In genomic region chr10:7862121-7862514, GRCh38 we compare ENCODE assay signal across 19 cellular contexts. TPM values are rescaled to one million over a fixed set of nuclear protein-coding genes. Genes with fewer than 3 reads are reported as not detected.
DNase-seq lines count a peak whose midpoint lies in the region; ATAC-seq and TF ChIP-seq lines count a peak whose summit lies in the region.
"Had no signal": no experiment of that assay in that cellular context is flagged by ENCODE, and none has a peak within 500 bp of the region (broad histone marks: within the 10 kb centered on the region; RNA-seq: fewer than 3 reads in every experiment).

No MANE protein-coding gene starts in this region.

- DNase-seq in Caco-2 (no peak), endodermal cell (no peak), omental fat pad (ENCODE audit: low spot score) (no peak), GM10266 (ENCODE audit: extremely low spot score) (no peak)
- DNase-seq: CD4-positive, alpha-beta T cell; CD8-positive, alpha-beta T cell; DMS 273 treated with DMSO at 0.1 percent for 48 hours; DMS153; DMS53; DMS79; DND-41; EL; GDM1 had no signal

- intact Hi-C loops in Caco-2 (cut with micrococcal nuclease; ENCODE audit: unreplicated experiment): no loop called here

- H3K27me3 ChIP-seq in Caco-2 (replicated peaks; ENCODE audit: control insufficient read depth, insufficient read depth, low read length) (no peaks in the 10 kb centered on the region), endodermal cell (ENCODE audit: control insufficient read depth, insufficient read depth, low read length, poor library complexity, severe bottlenecking) (no peaks in the 10 kb centered on the region)
- H3K27me3 ChIP-seq: BLaER1 treated with 17β-estradiol and CSF1 and Interleukin-3, amounts not matched to agents 10 nM and 100 nM had no signal

- H3K27ac ChIP-seq in HEK293 (ENCODE audit: extremely low read depth, low read depth, low read length) (no peak overlapping the region), endodermal cell (ENCODE audit: low read depth, low read length) (no peak overlapping the region)
- H3K27ac ChIP-seq: 22Rv1; A549; BLaER1 treated with 17β-estradiol and CSF1 and Interleukin-3, amounts not matched to agents 10 nM and 100 nM; C4-2B had no signal

- H3K27ac Mint-ChIP-seq in Caco-2 (ENCODE audit: unreplicated experiment): peak overlapping the region; percentile 54
- no peak overlapping the region for H3K27ac Mint-ChIP-seq in endodermal cell
- H3K27ac Mint-ChIP-seq: B cell; CD4-positive, alpha-beta T cell; CD8-positive, alpha-beta T cell had no signal

- peaks cover 22% of the 10 kb centered on the region for H3K4me1 ChIP-seq in Caco-2
- H3K4me1 ChIP-seq in HEK293 (ENCODE audit: control insufficient read depth, insufficient read depth, low read length): 0 out of 2 replicates have a peak, but pooled peaks cover 3% of the 10 kb centered on the region
- H3K4me1 ChIP-seq in endodermal cell (ENCODE audit: control insufficient read depth, insufficient read depth, low read length): peaks cover 3% of the 10 kb centered on the region

- H3K36me3 Mint-ChIP-seq in Caco-2 (ENCODE audit: insufficient read depth, unreplicated experiment): peaks cover 46% of the 10 kb centered on the region
- H3K36me3 Mint-ChIP-seq in endodermal cell (ENCODE audit: low read depth): peaks cover 43% of the 10 kb centered on the region

- peaks cover 46% of the 10 kb centered on the region for H3K4me1 Mint-ChIP-seq in Caco-2 (ENCODE audit: low read depth, unreplicated experiment)
- peaks cover 16% of the 10 kb centered on the region for H3K4me1 Mint-ChIP-seq in endodermal cell

- H3K27me3 Mint-ChIP-seq in Caco-2 (ENCODE audit: insufficient read depth, unreplicated experiment) (no peaks in the 10 kb centered on the region), endodermal cell (ENCODE audit: insufficient read depth) (no peaks in the 10 kb centered on the region)
- H3K27me3 Mint-ChIP-seq: B cell; CD4-positive, alpha-beta T cell had no signal

- no peak overlapping the region for H3K4me3 Mint-ChIP-seq in Caco-2 (ENCODE audit: unreplicated experiment)
- H3K4me3 Mint-ChIP-seq in endodermal cell: no peak overlapping the region
- H3K4me3 Mint-ChIP-seq: B cell; CD4-positive, alpha-beta T cell; CD8-positive, alpha-beta T cell had no signal

- H3K4me3 ChIP-seq in Caco-2 (ENCODE audit: low read depth, low read length) (no peak overlapping the region), HEK293 (ENCODE audit: low read depth, low read length) (no peak overlapping the region), endodermal cell (ENCODE audit: low read length) (peak overlapping the region; percentile 24)
- H3K4me3 ChIP-seq: A549; BLaER1 treated with 17β-estradiol and CSF1 and Interleukin-3, amounts not matched to agents 10 nM and 100 nM had no signal

- no peak overlapping the region for H3K9ac ChIP-seq in endodermal cell (ENCODE audit: extremely low read depth, low read length, poor library complexity, severe bottlenecking)
- H3K9ac ChIP-seq: BLaER1 treated with 17β-estradiol and CSF1 and Interleukin-3, amounts not matched to agents 10 nM and 100 nM had no signal

- peaks cover 23% of the 10 kb centered on the region for H3K9me3 ChIP-seq in Caco-2
- H3K9me3 ChIP-seq in HEK293 (ENCODE audit: control insufficient read depth, insufficient read depth, low read depth, low read length): no peaks in the 10 kb centered on the region
- H3K9me3 ChIP-seq in endodermal cell (ENCODE audit: control insufficient read depth, low read length): peaks cover 25% of the 10 kb centered on the region

- H3K36me3 ChIP-seq in Caco-2 (ENCODE audit: control insufficient read depth, insufficient read depth, low read length) (no peaks in the 10 kb centered on the region), HEK293 (ENCODE audit: control insufficient read depth in 2 of 2, insufficient read depth in 1 of 2, low read length in 2 of 2) (no peaks in the 10 kb centered on the region), endodermal cell (ENCODE audit: control insufficient read depth, insufficient read depth, low read length) (peaks cover 4% of the 10 kb centered on the region)

- POLR2A ChIA-PET in Caco-2 (lab: Charles Lee) (no interaction called here), HEK293 (lab: Yijun Ruan, JAX) (no interaction called here)

- H3K9me3 Mint-ChIP-seq in Caco-2 (ENCODE audit: unreplicated experiment) (peaks cover 57% of the 10 kb centered on the region), endodermal cell (peaks cover 43% of the 10 kb centered on the region)

- ATAC-seq in omental fat pad (ENCODE audit: low FRiP score): no peak
- ATAC-seq: A549; CD8-positive, alpha-beta T cell had no signal

- no TSS peak for BruUV-seq in Caco-2 (replicated peaks; lab: Mats Ljungman, UMichigan)

- TF ChIP-seq CTCF in Caco-2 (IDR thresholded peaks at IDR 0.05; ENCODE audit: insufficient read depth in 1 of 2, low read depth in 1 of 2, low read length in 1 of 2, severe bottlenecking in 1 of 2, unreplicated experiment in 1 of 2) (no peak), HEK293 (tag by site-specific recombination; IDR thresholded peaks at IDR 0.05) (no peak), endodermal cell (conservative IDR thresholded peaks at IDR 0.05) (no peak), omental fat pad (IDR thresholded peaks at IDR 0.05) (no peak), GM10266 (IDR thresholded peaks at IDR 0.05; ENCODE audit: control insufficient read depth, insufficient read depth, low read depth, missing control alignments) (no peak)

- CTCF ChIA-PET in Caco-2 (lab: Charles Lee): no interaction called here
- CTCF ChIA-PET in HEK293 (lab: Yijun Ruan, JAX): interaction anchor here (0.6 kb wide), 1 partner anchor 1112 kb away, joined by 3 read pairs; no protein-coding TSS in a partner anchor

TF ChIP-seq in HEK293, 187 proteins besides CTCF, POLR2A, EP300 and RAD21:
- TF ChIP-seq PBX3 (CRISPR knock-in tag; IDR thresholded peaks at IDR 0.05) (no peak), ZNF174 (tag by site-specific recombination; IDR thresholded peaks at IDR 0.05) (no peak)
- TF ChIP-seq, protein P1, sequence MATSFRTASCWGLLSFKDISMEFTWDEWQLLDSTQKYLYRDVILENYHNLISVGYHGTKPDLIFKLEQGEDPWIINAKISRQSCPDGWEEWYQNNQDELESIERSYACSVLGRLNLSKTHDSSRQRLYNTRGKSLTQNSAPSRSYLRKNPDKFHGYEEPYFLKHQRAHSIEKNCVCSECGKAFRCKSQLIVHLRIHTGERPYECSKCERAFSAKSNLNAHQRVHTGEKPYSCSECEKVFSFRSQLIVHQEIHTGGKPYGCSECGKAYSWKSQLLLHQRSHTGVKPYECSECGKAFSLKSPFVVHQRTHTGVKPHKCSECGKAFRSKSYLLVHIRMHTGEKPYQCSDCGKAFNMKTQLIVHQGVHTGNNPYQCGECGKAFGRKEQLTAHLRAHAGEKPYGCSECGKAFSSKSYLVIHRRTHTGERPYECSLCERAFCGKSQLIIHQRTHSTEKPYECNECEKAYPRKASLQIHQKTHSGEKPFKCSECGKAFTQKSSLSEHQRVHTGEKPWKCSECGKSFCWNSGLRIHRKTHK (tag by site-specific recombination; IDR thresholded peaks at IDR 0.05): peak; percentile 97

RNA-seq across cellular contexts. Expression of gene TAF3, which starts 43.8 kb away (rescaled TPM):
- 28.9 and 30.6 TPM in 2 replicates for total RNA-seq in Caco-2 (2022)
- total RNA-seq in endodermal cell: 10 to 100 TPM in 1 of 2 donors, 1 to 10 TPM in 1; 9.9 to 10.0 TPM
- 8.6 TPM for polyA plus RNA-seq in endodermal cell (2013, experiment 1 of 2)
- 8.2 TPM for polyA plus RNA-seq in endodermal cell (2013, experiment 2 of 2)
- total RNA-seq in omental fat pad: 1 to 10 TPM; 4.9 to 8.8 (median 6.4) TPM
